Comparison of ENCODE assay signal across 8 cellular contexts in the genomic region with DNA sequence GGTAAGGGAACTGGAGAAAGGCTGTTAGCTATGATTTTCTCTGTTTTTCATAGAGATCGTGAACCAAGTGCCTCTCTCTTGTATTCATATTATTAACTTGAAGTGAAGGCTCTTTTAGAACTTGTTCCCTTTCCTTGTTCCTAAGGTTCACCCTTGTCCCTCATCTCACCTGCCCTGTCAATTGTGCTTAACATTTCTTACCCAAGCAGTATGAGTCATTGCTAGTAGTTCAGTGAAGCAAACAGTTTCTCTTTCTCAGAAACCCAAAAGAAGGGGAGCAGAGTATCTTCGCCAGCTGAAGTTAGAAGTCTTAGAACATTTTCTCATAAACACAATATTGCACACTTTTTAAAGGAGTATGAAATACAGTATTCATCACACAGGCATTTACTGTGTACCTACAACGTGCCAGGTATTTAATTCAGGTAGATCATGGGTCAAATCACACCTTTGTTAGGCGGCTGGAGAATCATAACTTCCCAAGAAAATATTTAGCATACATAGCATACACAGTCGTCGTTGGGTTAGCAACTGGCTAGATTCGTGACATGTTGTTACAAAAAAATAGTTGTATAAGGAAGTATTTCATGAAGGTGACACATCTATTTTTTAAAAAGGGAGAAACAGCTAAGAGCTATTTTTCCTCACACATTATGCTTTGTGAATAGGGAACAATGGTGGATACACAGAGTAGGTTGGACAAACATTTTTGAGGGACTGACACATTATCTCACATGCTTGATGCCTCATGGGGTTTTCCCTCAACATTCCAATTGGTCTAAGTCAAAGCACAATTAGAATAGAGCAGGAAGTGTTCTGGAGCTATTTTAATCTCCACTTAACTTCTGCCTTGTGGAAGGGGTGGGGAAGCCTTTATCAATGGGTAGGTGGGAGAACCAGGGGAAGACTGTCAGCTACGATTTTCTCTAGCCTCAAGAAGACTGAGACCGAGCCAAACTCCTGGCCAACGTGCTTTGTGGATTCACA. TPM values are rescaled to one million over a fixed set of nuclear protein-coding genes. Genes with fewer than 3 reads are reported as not detected.
A peak's percentile ranks its signal among the peaks of the same experiment; 100 is the strongest.
DNase-seq lines count a peak whose midpoint lies in the region; ATAC-seq and TF ChIP-seq lines count a peak whose summit lies in the region.

No MANE protein-coding gene starts in this region.

- intact Hi-C loops in colonic mucosa (cut with DNase I), result no loop called here

- H3K27me3 ChIP-seq in HAP-1 (ENCODE audit: low read depth) (no peaks in the 10 kb centered on the region), colonic mucosa (no peaks in the 10 kb centered on the region)

- H3K4me3 ChIP-seq in HAP-1 (0 out of 2 replicates have a peak overlapping the region, but pooled peaks have one; percentile 2), colonic mucosa (no peak overlapping the region)

- in situ Hi-C loops in HAP-1 (cut with MboI; ENCODE audit: low sequenced_read_pairs), result no loop called here

- H3K36me3 ChIP-seq in HAP-1 (replicated peaks) (peaks cover 50% of the 10 kb centered on the region), colonic mucosa (no peaks in the 10 kb centered on the region)

- TF ChIP-seq CTCF in colonic mucosa (IDR thresholded peaks at IDR 0.05), result no peak

- H3K9me3 ChIP-seq in HAP-1, result no peaks in the 10 kb centered on the region
- no peaks in the 10 kb centered on the region for H3K9me3 ChIP-seq in colonic mucosa

- peak; percentile 87 for ATAC-seq in GM18502 (IDR thresholded peaks at IDR 0.05; ENCODE audit: poor library complexity, unreplicated experiment)

- H3K9ac ChIP-seq in colonic mucosa (ENCODE audit: low read depth in 2 of 2, low read length in 2 of 2), result no peak overlapping the region

- DNase-seq in HAP-1 (ENCODE audit: low spot score in 2 of 2), result peak; percentile 62 to 90
- DNase-seq in LoVo (ENCODE audit: low spot score), result peak; percentile 86
- no peak for DNase-seq in colonic mucosa
- DNase-seq in myocyte (ENCODE audit: low read depth), result peak; percentile 98
- DNase-seq in NCI-H748 (lab: John Stamatoyannopoulos, UW; ENCODE audit: unreplicated experiment), result no peak
- no peak for DNase-seq in pons (ENCODE audit: low spot score)
- no peak for DNase-seq in ureter (ENCODE audit: low spot score)

- peak overlapping the region; percentile 87 for H3K27ac ChIP-seq in colonic mucosa

- H3K4me1 ChIP-seq in HAP-1 (peaks cover 88% of the 10 kb centered on the region), colonic mucosa (no peaks in the 10 kb centered on the region)

RNA-seq across cellular contexts. Expression of a gene that starts 13.2 kb away (rescaled TPM):
- 1 to 10 TPM; 2.6 to 8.7 TPM for total RNA-seq in colonic mucosa
- 21.0 and 136 TPM in 2 replicates for total RNA-seq in myocyte
- 10.6 TPM for polyA plus RNA-seq in myocyte (2012)
- total RNA-seq in ureter, result 20.0 TPM

Comparison
In these comparisons a context has a peak if more than half of its experiments do, and no peak if none do; other contexts are left out.
1. DNase-seq: peak in HAP-1 (2 of 2), LoVo (single experiment) and myocyte (single experiment); none in colonic mucosa (single experiment), NCI-H748 (single experiment), pons (single experiment) and ureter (single experiment).